ENCODE assay signal across 14 cellular contexts in the genomic region with DNA sequence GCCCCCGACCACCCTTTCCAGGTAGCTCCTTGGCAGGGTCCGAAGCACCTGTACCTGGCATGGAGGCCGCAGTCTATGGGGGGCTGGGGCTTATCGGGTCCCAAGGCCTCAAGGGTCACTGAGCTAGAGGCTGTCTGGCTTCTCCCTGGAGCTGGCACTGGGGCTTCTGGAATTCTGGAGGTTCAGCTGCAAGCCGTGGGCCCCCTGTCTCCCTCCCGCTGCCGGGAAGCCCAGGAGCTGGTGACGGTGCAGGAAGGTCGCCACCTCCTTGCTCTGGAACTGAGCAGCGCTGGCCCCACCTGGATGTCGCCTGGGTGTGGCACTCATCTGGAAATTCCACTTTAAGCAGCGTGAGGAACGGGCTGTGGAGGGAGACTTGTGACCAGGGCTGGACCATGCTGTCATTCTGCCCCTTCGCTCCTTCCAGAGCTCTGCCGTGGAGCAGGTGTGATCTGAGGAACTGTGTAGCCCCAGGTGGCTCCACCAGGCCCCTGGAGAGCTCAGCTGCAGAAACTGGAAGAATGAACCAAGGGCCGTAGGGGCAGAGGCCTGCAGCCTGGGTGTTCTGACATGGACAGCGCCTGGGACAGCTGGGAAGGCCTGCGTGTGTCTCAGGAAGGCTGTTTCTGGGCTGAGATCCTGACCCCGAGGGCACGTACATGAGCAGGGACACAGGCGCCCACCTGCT.
DNase-seq lines count a peak whose midpoint lies in the region; ATAC-seq and TF ChIP-seq lines count a peak whose summit lies in the region.
"Had no signal": no experiment of that assay in that cellular context is flagged by ENCODE, and none has a peak within 500 bp of the region (broad histone marks: within the 10 kb centered on the region; RNA-seq: fewer than 3 reads in every experiment).

No MANE protein-coding gene starts in this region.

- no peak overlapping the region for H3K9ac ChIP-seq in BLaER1 treated with 17β-estradiol and CSF1 and Interleukin-3, amounts not matched to agents 10 nM and 100 nM
- H3K9ac ChIP-seq in H9 (ENCODE audit: extremely low read depth, insufficient read length, low read length) (no peak overlapping the region), endodermal cell (ENCODE audit: extremely low read depth, low read length, poor library complexity, severe bottlenecking) (no peak overlapping the region)
- H3K9ac ChIP-seq: GM23248 had no signal

- no peaks in the 10 kb centered on the region; a peak in 1 of 22 replicates for H4K20me1 ChIP-seq in BLaER1 treated with 17β-estradiol and CSF1 and Interleukin-3, amounts not matched to agents 10 nM and 100 nM
- no peaks in the 10 kb centered on the region for H4K20me1 ChIP-seq in H9 (ENCODE audit: control insufficient read depth, insufficient read depth, insufficient read length)

- no peak overlapping the region for H3K23ac ChIP-seq in H9 (ENCODE audit: insufficient read length, low read depth, low read length)

- H3K4me1 ChIP-seq in BLaER1 treated with 17β-estradiol and CSF1 and Interleukin-3, amounts not matched to agents 10 nM and 100 nM: peaks cover 0 to 62% (median 51%) of the 10 kb centered on the region in 10 experiments; a peak in 16 of 20 replicates
- H3K4me1 ChIP-seq in H9 (ENCODE audit: insufficient read depth, low read length) (no peaks in the 10 kb centered on the region), endodermal cell (ENCODE audit: control insufficient read depth, insufficient read depth, low read length) (no peaks in the 10 kb centered on the region), sigmoid colon (peaks cover 0 to 4% (median 0%) of the 10 kb centered on the region in 4 donors), adrenal gland (replicated peaks in 1 of 2) (no peaks in the 10 kb centered on the region)
- H3K4me1 ChIP-seq: A549, HAP-1 had no signal

- H3K27ac ChIP-seq in BLaER1 treated with 17β-estradiol and CSF1 and Interleukin-3, amounts not matched to agents 10 nM and 100 nM: no peak overlapping the region
- H3K27ac ChIP-seq in H9 (ENCODE audit: insufficient read length, low read depth, low read length) (no peak overlapping the region), endodermal cell (ENCODE audit: low read depth, low read length) (no peak overlapping the region), sigmoid colon (no peak overlapping the region), adrenal gland (no peak overlapping the region)
- H3K27ac ChIP-seq: A549, GM23248, HL-60 had no signal

- peaks cover 6% of the 10 kb centered on the region for H3K27me3 Mint-ChIP-seq in H9 (ENCODE audit: low read depth)
- H3K27me3 Mint-ChIP-seq in endodermal cell (ENCODE audit: insufficient read depth): no peaks in the 10 kb centered on the region
- H3K27me3 Mint-ChIP-seq: CD4-positive, CD25-positive, alpha-beta regulatory T cell had no signal

- H3K27ac Mint-ChIP-seq in H9 (no peak overlapping the region), endodermal cell (no peak overlapping the region)

- H2AFZ ChIP-seq in H9 (ENCODE audit: low read length): no peak overlapping the region
- H2AFZ ChIP-seq: GM23248 had no signal

- peak overlapping the region; percentile 18 for H3K18ac ChIP-seq in H9 (ENCODE audit: insufficient read length, low read depth, low read length)

- no peak overlapping the region for H2BK15ac ChIP-seq in H9 (ENCODE audit: low read depth, low read length)

- no peak overlapping the region for H3K4me3 Mint-ChIP-seq in H9
- H3K4me3 Mint-ChIP-seq in endodermal cell: no peak overlapping the region
- H3K4me3 Mint-ChIP-seq: CD4-positive, CD25-positive, alpha-beta regulatory T cell had no signal

- no peak overlapping the region for H4K91ac ChIP-seq in H9 (ENCODE audit: insufficient read length, low read depth, low read length)

- intact Hi-C loops in sigmoid colon (cut with DNase I) (no loop called here), adrenal gland (cut with DNase I) (no loop called here)

- no peak overlapping the region for H3K56ac ChIP-seq in H9 (ENCODE audit: insufficient read length, low read depth, low read length)

- H3K14ac ChIP-seq in H9 (ENCODE audit: insufficient read depth, low read length): peak overlapping the region; percentile 50; the same call in 1 of the 2 replicates

- TF ChIP-seq EP300 in sigmoid colon (IDR thresholded peaks at IDR 0.05): no peak

- H3K27me3 ChIP-seq in BLaER1 treated with 17β-estradiol and CSF1 and Interleukin-3, amounts not matched to agents 10 nM and 100 nM: peaks cover 0 to 45% (median 11%) of the 10 kb centered on the region in 11 experiments; a peak in 13 of 22 replicates
- H3K27me3 ChIP-seq in H9 (ENCODE audit: insufficient read depth, low read length) (no peaks in the 10 kb centered on the region), endodermal cell (ENCODE audit: control insufficient read depth, insufficient read depth, low read length, poor library complexity, severe bottlenecking) (no peaks in the 10 kb centered on the region), sigmoid colon (peaks cover 0 to 10% (median 0%) of the 10 kb centered on the region in 3 donors), adrenal gland (no peaks in the 10 kb centered on the region)

- TF ChIP-seq POLR2A in sigmoid colon (IDR thresholded peaks at IDR 0.05) (no peak), adrenal gland (IDR thresholded peaks at IDR 0.05) (no peak)

- H3K36me3 Mint-ChIP-seq in H9 (ENCODE audit: insufficient read depth in 1 of 3, low read depth in 3 of 3) (peaks cover under 1 to 6% (median 5%) of the 10 kb centered on the region in 3 experiments; a peak in 4 of 7 replicates), endodermal cell (ENCODE audit: low read depth) (no peaks in the 10 kb centered on the region)
- H3K36me3 Mint-ChIP-seq: CD4-positive, CD25-positive, alpha-beta regulatory T cell had no signal

- H3K79me1 ChIP-seq in H9 (ENCODE audit: insufficient read depth, low read depth, low read length, poor library complexity, severe bottlenecking): no peaks in the 10 kb centered on the region

- no peak overlapping the region for H4K8ac ChIP-seq in H9 (replicated peaks; ENCODE audit: insufficient read length, low read depth, low read length)

- H4K5ac ChIP-seq in H9 (ENCODE audit: insufficient read length, low read depth, low read length): no peak overlapping the region

- peaks cover 0 to 3% (median 0%) of the 10 kb centered on the region in 11 experiments; a peak in 1 of 22 replicates for H3K36me3 ChIP-seq in BLaER1 treated with 17β-estradiol and CSF1 and Interleukin-3, amounts not matched to agents 10 nM and 100 nM
- H3K36me3 ChIP-seq in endodermal cell (ENCODE audit: control insufficient read depth, insufficient read depth, low read length) (no peaks in the 10 kb centered on the region), sigmoid colon (no peaks in the 10 kb centered on the region), adrenal gland (replicated peaks in 1 of 2) (no peaks in the 10 kb centered on the region)
- H3K36me3 ChIP-seq: HAP-1 had no signal

- no peak overlapping the region for H3K4me3 ChIP-seq in BLaER1 treated with 17β-estradiol and CSF1 and Interleukin-3, amounts not matched to agents 10 nM and 100 nM
- H3K4me3 ChIP-seq in endodermal cell (ENCODE audit: low read length) (no peak overlapping the region), sigmoid colon (no peak overlapping the region), adrenal gland (no peak overlapping the region)
- H3K4me3 ChIP-seq: A549, GM12878, GM23248, HAP-1 had no signal

- TF ChIP-seq CTCF in H9 (conservative IDR thresholded peaks at IDR 0.05) (no peak), endodermal cell (conservative IDR thresholded peaks at IDR 0.05) (no peak), sigmoid colon (IDR thresholded peaks at IDR 0.05) (no peak), adrenal gland (IDR thresholded peaks at IDR 0.05) (no peak)

- WGBS in H9 (ENCODE audit: extremely low coverage, insufficient read length, low lambda C conversion rate): no CpG with 5 or more reads among the region's 21 CpGs
- WGBS in endodermal cell (ENCODE audit: insufficient coverage in 1 of 2, insufficient read length in 1 of 2), 2 experiments: 90 to 92% methylated on average over 14 to 21 of the region's 21 CpGs
- WGBS in sigmoid colon, 2 donors: 50 to 76% methylated on average over 21 of the region's 21 CpGs
- 75 to 89% (median 78%) methylated on average over 11 to 21 of the region's 21 CpGs for WGBS in adrenal gland, 4 donors

- H3K4me2 ChIP-seq in BLaER1 treated with 17β-estradiol and CSF1 and Interleukin-3, amounts not matched to agents 10 nM and 100 nM: peak overlapping the region in 8 of 11 experiments; percentile 42 to 87 (median 66); a peak in 14 of 22 replicates
- no peak overlapping the region for H3K4me2 ChIP-seq in H9 (ENCODE audit: insufficient read depth, insufficient read length, low read length)
- H3K4me2 ChIP-seq: A549 had no signal

- H3K9me3 Mint-ChIP-seq in H9 (peaks cover 7 to 10% of the 10 kb centered on the region in 2 experiments; a peak in 4 of 5 replicates), endodermal cell (peaks cover 10% of the 10 kb centered on the region)

- no peak overlapping the region for H3K4ac ChIP-seq in H9 (ENCODE audit: low read depth, low read length)

- no peak overlapping the region for H2BK20ac ChIP-seq in H9 (ENCODE audit: low read depth, low read length, poor library complexity, severe bottlenecking)

- no peaks in the 10 kb centered on the region for H3K23me2 ChIP-seq in H9 (ENCODE audit: insufficient read length, low read depth, low read length, poor library complexity, severe bottlenecking)

- no peak overlapping the region for H2BK5ac ChIP-seq in H9 (ENCODE audit: insufficient read length, low read length)

- peaks cover 9 to 29% (median 13%) of the 10 kb centered on the region in 11 experiments for H3K9me3 ChIP-seq in BLaER1 treated with 17β-estradiol and CSF1 and Interleukin-3, amounts not matched to agents 10 nM and 100 nM (replicated peaks in 1 of 11)
- peaks cover 3% of the 10 kb centered on the region for H3K9me3 ChIP-seq in H9 (ENCODE audit: control insufficient read depth, low read depth, low read length)
- H3K9me3 ChIP-seq in endodermal cell (ENCODE audit: control insufficient read depth, low read length): no peaks in the 10 kb centered on the region
- H3K9me3 ChIP-seq in sigmoid colon: no peaks in the 10 kb centered on the region
- H3K9me3 ChIP-seq in adrenal gland (replicated peaks in 1 of 3): no peaks in the 10 kb centered on the region
- H3K9me3 ChIP-seq: A549, HAP-1 had no signal

- no peak overlapping the region for H2BK120ac ChIP-seq in H9 (ENCODE audit: low read depth, low read length, poor library complexity, severe bottlenecking)

- no peak for DNase-seq in H9
- DNase-seq in endodermal cell: peak; percentile 39
- DNase-seq in sigmoid colon: peak; percentile 46
- no peak for DNase-seq in NCI-H345 treated with DMSO at 0.1 percent for 48 hours (lab: John Stamatoyannopoulos, UW; ENCODE audit: unreplicated experiment)
- DNase-seq in adrenal gland: no peak
- DNase-seq: CD4-positive, CD25-positive, alpha-beta regulatory T cell; DMS53; GM23248 had no signal

- H2AK5ac ChIP-seq in H9 (ENCODE audit: insufficient read length, low read length): no peak overlapping the region

- H3K4me1 Mint-ChIP-seq in H9: peaks cover 29 to 41% of the 10 kb centered on the region in 2 experiments
- no peaks in the 10 kb centered on the region for H3K4me1 Mint-ChIP-seq in endodermal cell
- H3K4me1 Mint-ChIP-seq: CD4-positive, CD25-positive, alpha-beta regulatory T cell had no signal

- H3K79me2 ChIP-seq in H9 (ENCODE audit: insufficient read depth, low read length): no peaks in the 10 kb centered on the region

- no peak overlapping the region for H2BK12ac ChIP-seq in H9 (ENCODE audit: insufficient read length, low read depth, low read length)

- ATAC-seq in HG03565 (IDR thresholded peaks at IDR 0.05; ENCODE audit: unreplicated experiment): no peak
- ATAC-seq: A549, GM12878 had no signal

- no peak overlapping the region for H3T11ph ChIP-seq in H9 (ENCODE audit: low read length)

Comparison
In these comparisons a context has a peak if more than half of its experiments do, and no peak if none do; other contexts are left out.
1. DNase-seq: peak in endodermal cell (single experiment) and sigmoid colon (single experiment); none in H9 (single experiment), NCI-H345 treated with DMSO at 0.1 percent for 48 hours (single experiment) and adrenal gland (0 of 7).